In the genomic region with DNA sequence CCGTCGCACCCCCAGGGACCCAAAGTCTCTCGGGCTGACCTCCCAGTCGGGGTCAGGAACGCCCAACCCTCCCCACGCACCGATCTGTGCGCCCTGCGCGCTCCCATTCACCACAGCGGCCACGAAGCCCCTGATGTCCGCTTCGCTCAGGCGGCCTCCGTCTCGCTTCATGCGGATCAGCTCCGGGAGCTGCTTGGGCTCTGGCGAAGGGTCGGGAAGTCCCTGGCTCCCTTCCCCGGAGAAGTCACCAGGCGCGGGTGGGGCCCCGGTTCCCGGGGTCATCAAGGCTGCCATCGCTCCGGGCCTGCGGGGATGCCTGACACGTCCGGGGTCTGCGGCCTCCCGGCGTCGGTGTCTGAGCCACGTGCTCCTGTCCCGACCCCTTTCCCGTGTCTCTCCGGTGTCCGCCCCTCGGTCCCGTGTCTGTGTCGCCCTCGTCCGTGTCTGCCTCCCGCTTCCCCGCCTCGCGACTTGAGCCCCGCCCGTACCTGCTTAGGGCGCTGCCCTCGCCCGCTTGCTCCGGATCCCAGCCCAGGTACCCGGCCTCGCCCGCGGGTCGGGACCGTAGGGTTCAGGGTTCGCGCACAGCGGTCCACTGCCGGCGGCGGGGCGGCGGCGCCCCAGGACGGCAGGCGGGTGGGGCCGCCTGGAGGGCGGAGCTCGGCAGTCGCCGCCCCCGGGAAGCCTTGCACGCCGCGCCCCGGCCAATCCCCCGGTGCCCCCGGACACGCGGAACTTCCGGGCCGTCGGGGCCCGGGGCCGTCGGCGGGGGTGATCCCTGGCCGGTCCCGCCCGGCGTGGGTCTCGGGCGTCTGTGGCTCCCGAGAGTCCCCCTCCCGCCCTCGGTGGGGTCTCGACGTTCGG, we compare ENCODE assay signal across 8 cellular contexts. TPM values are rescaled to one million over a fixed set of nuclear protein-coding genes. Genes with fewer than 3 reads are reported as not detected.
DNase-seq lines count a peak whose midpoint lies in the region; ATAC-seq and TF ChIP-seq lines count a peak whose summit lies in the region.

Gene TYMP, minus strand, starts transcription at position 597 of the 864 bp plus-strand sequence. Its CDS starts 303 bp downstream, at position 294.

- DNase-seq in COLO668 (lab: John Stamatoyannopoulos, UW; ENCODE audit: unreplicated experiment) (peak; percentile 41), T-helper 9 cell (peak; percentile 53), chondrocyte (ENCODE audit: low spot score) (peak; percentile 94), lower leg skin (ENCODE audit: low spot score in 2 of 2) (peak; percentile 61 to 95), GDM1 (lab: John Stamatoyannopoulos, UW) (no peak)
- DNase-seq in stimulated activated CD8-positive, alpha-beta memory T cell treated with anti-CD3 and anti-CD28 coated beads, Interleukin-15, amount 100 ng/mL, for 24 hours (ENCODE audit: low read depth), result peak; percentile 49

- intact Hi-C loops in lower leg skin (cut with DNase I; ENCODE audit: low total_unique reads), result no loop called here

- no peaks in the 10 kb centered on the region for H3K9me3 Mint-ChIP-seq in chondrocyte (ENCODE audit: low read depth)

- 9 to 11% methylated on average over 30 to 78 of the region's 105 CpGs for WGBS in lower leg skin, 2 donors

- H3K4me1 Mint-ChIP-seq in chondrocyte (ENCODE audit: low read depth), result peaks cover 50% of the 10 kb centered on the region

- peak within 1 kb of the TSS; percentile 61 for H3K4me3 ChIP-seq in lower leg skin (ENCODE audit: low read depth, poor library complexity, severe bottlenecking)

- no peak for TF ChIP-seq POLR2A in lower leg skin (IDR thresholded peaks at IDR 0.05)

- no peak for TF ChIP-seq CTCF in chondrocyte (IDR thresholded peaks at IDR 0.05)
- no peak for TF ChIP-seq CTCF in lower leg skin (IDR thresholded peaks at IDR 0.05)

- no peaks in the 10 kb centered on the region for H3K27me3 Mint-ChIP-seq in chondrocyte (ENCODE audit: low read depth)

- peak within 1 kb of the TSS; percentile 75 for H3K4me3 Mint-ChIP-seq in chondrocyte (ENCODE audit: unreplicated experiment)

- H3K27ac Mint-ChIP-seq in chondrocyte (ENCODE audit: unreplicated experiment), result peak within 1 kb of the TSS; percentile 82

- ATAC-seq in HG02642 (IDR thresholded peaks at IDR 0.05; ENCODE audit: poor library complexity, unreplicated experiment) (peak; percentile 25), HG03571 (IDR thresholded peaks at IDR 0.05; ENCODE audit: unreplicated experiment) (no peak)

- peaks cover under 1% of the 10 kb centered on the region for H3K36me3 Mint-ChIP-seq in chondrocyte (ENCODE audit: low read depth)

RNA-seq across cellular contexts. Expression of gene TYMP, which starts in this region (rescaled TPM):
- total RNA-seq in chondrocyte, result 12.5 to 39.5 TPM (median 39.3 TPM) in 3 replicates
- total RNA-seq in lower leg skin, result 10 to 100 TPM; 23.6 to 63.3 (median 33.5) TPM
